ENCODE assay signal across 26 cellular contexts in genomic region chr1:189662190-189662589, GRCh38.
DNase-seq lines count a peak whose midpoint lies in the region; TF ChIP-seq lines count a peak whose summit lies in the region.
"Had no signal": no experiment of that assay in that cellular context is flagged by ENCODE, and none has a peak within 500 bp of the region (broad histone marks: within the 10 kb centered on the region; RNA-seq: fewer than 3 reads in every experiment).

No MANE protein-coding gene starts in this region.

- POLR2A ChIA-PET in RWPE1 (lab: Yijun Ruan, JAX; ENCODE audit: low non-redundant PET), result no interaction called here

- DNase-seq in NCI-H82 (lab: John Stamatoyannopoulos, UW) (peak; percentile 26), NCI-H82 treated with DMSO at 0.1 percent for 48 hours (lab: John Stamatoyannopoulos, UW; ENCODE audit: unreplicated experiment) (no peak), HT1080 (ENCODE audit: low read depth) (peak; percentile 65), RWPE1 (ENCODE audit: low spot score) (peak; percentile 44), iris pigment epithelial cell (ENCODE audit: low read depth) (peak; percentile 8), NAMALWA (ENCODE audit: low spot score) (no peak), activated gamma-delta T cell (lab: John Stamatoyannopoulos, UW) (no peak), dedifferentiated amniotic fluid mesenchymal stem cell (ENCODE audit: extremely low spot score) (no peak)
- DNase-seq: activated CD4-positive, alpha-beta T cell treated with anti-CD3 and anti-CD28 coated beads for 1 hour; activated CD8-positive, alpha-beta T cell treated with anti-CD3 and anti-CD28 coated beads, Interleukin-2, amount 10 ng/mL, durations not matched to agents 7 days and 5 days; activated effector memory CD4-positive, alpha-beta T cell treated with anti-CD3 and anti-CD28 coated beads, Interleukin-2, amount 50 U/mL, for 16 hours; activated naive CD8-positive, alpha-beta T cell treated with anti-CD3 and anti-CD28 coated beads, Interleukin-2, amount 50 U/mL, for 24 hours; activated T-cell treated with anti-CD3 and anti-CD28 coated beads for 4 hours; BE2C; effector CD8-positive, alpha-beta T cell; foreskin melanocyte; islet precursor cell; MM.1S; NCI-H1694; NCI-H774; ovary; SIG-M5; spleen; stimulated activated CD4-positive, alpha-beta T cell treated with anti-CD3 and anti-CD28 coated beads, Interleukin-2, amount 100 ng/mL, for 48 hours; T-cell had no signal

- CTCF ChIA-PET in RWPE1 (lab: Yijun Ruan, JAX), result no interaction called here

- TF ChIP-seq CTCF in RWPE1 (conservative IDR thresholded peaks at IDR 0.05; ENCODE audit: low read depth), result no peak

- H3K27ac ChIP-seq in RWPE1, result no peak overlapping the region
- H3K27ac ChIP-seq: ovary, right atrium auricular region, spleen had no signal

Comparison
In these comparisons a context has a peak if more than half of its experiments do, and no peak if none do; other contexts are left out.
1. DNase-seq: peak in NCI-H82 (single experiment), HT1080 (single experiment), RWPE1 (single experiment) and iris pigment epithelial cell (single experiment); none in NCI-H82 treated with DMSO at 0.1 percent for 48 hours (single experiment), NAMALWA (single experiment), activated gamma-delta T cell (single experiment) and dedifferentiated amniotic fluid mesenchymal stem cell (single experiment).